8 cellular contexts compared by ENCODE assay signal in the genomic region with DNA sequence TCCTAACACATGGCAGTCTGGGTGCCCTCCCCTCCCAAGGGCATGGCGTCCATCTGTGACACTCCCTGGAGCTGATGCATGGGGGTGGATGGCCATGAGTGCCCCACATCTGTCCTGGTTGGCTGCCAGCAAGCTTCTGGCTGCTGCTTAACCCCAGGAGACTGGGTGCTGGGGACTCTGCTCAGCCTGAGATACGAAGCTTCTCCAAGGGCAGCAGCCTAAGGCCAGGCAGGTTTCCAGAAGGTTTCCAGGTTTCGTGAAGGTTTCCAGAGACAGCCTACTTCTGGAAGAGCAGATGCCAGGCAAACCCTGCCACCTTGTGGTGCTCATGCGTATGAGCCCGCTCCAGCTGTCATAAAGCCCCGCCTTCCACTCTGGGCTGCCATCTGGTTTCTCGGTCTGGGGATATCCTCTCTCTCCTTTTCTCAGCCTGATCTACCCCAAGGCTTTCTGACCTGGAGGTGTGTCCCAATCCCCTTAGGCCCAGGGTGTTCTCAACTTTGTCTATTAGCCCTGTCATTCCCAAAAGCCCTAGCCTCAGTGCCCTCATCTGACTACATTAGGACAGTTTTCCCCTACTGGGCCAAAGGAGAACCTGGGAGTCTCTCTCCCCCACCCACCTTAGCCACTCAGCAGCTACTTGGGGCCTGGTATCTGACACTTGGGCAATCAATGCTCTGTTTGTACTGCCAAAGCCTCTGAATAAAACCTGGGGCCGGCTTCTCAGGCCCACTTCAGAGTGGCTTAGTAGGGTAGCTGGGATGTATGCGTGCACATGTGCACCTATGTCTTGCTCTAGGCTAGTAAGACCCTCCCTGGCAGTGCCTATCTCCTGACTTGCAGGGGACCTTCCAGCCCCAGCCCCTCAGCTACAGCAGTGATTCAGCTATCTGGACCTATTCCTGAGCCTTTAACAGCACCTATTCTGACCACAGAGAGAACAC. TPM values are rescaled to one million over a fixed set of nuclear protein-coding genes. Genes with fewer than 3 reads are reported as not detected.
A peak's percentile ranks its signal among the peaks of the same experiment; 100 is the strongest.
DNase-seq lines count a peak whose midpoint lies in the region; ATAC-seq and TF ChIP-seq lines count a peak whose summit lies in the region.

No MANE protein-coding gene starts in this region.

- no TSS peak for BruUV-seq in OCI-LY7 (replicated peaks; lab: Mats Ljungman, UMichigan)

- H2AFZ ChIP-seq in GM23338 (no peak overlapping the region), OCI-LY7 (ENCODE audit: low read length) (no peak overlapping the region)

- CTCF ChIA-PET in OCI-LY7 (lab: Charles Lee; ENCODE audit: unreplicated experiment), result interaction anchor here (2.2 kb wide), 1 partner anchor 12 kb away, joined by 5 read pairs; a partner anchor contains a TSS

- ATAC-seq in GM23338, result peak; percentile 90
- ATAC-seq in activated naive CD8-positive, alpha-beta T cell treated with anti-CD3 and anti-CD28 coated beads, Interleukin-2, amount 50 U/mL, for 24 hours, result peak; percentile 67
- peak; percentile 85 to 86 for ATAC-seq in left cardiac atrium

- H3K4me2 ChIP-seq in GM23338, result no peak overlapping the region
- no peak overlapping the region for H3K4me2 ChIP-seq in OCI-LY7 (ENCODE audit: low read length)

- H3K79me2 ChIP-seq in GM23338 (replicated peaks; ENCODE audit: insufficient read depth) (no peaks in the 10 kb centered on the region; the same call in 1 of the 2 replicates), OCI-LY7 (ENCODE audit: insufficient read depth, low read depth, low read length) (no peaks in the 10 kb centered on the region)

- H3K9me3 ChIP-seq in OCI-LY7 (ENCODE audit: low read length), result no peaks in the 10 kb centered on the region

- no peaks in the 10 kb centered on the region for H3K27me3 Mint-ChIP-seq in GM23338 (ENCODE audit: insufficient read depth, low read depth, poor library complexity)
- H3K27me3 Mint-ChIP-seq in activated naive CD8-positive, alpha-beta T cell treated with anti-CD3 and anti-CD28 coated beads, Interleukin-2, amount 50 U/mL, for 24 hours, result no peaks in the 10 kb centered on the region

- no peaks in the 10 kb centered on the region for H3K9me2 ChIP-seq in GM23338 (ENCODE audit: insufficient read depth)
- H3K9me2 ChIP-seq in OCI-LY7 (ENCODE audit: insufficient read depth, low read length), result no peaks in the 10 kb centered on the region

- no peaks in the 10 kb centered on the region for H3K27me3 ChIP-seq in GM23338 (ENCODE audit: insufficient read depth)

- H3F3A ChIP-seq in GM23338 (replicated peaks; ENCODE audit: low read depth), result no peaks in the 10 kb centered on the region

- H3K27ac ChIP-seq in GM23338 (ENCODE audit: low read depth) (no peak overlapping the region), OCI-LY7 (ENCODE audit: low read depth, low read length, poor library complexity, severe bottlenecking) (no peak overlapping the region)

- H4K20me1 ChIP-seq in GM23338 (replicated peaks; ENCODE audit: insufficient read depth) (no peaks in the 10 kb centered on the region), OCI-LY7 (ENCODE audit: insufficient read depth, low read length) (no peaks in the 10 kb centered on the region)

- H3K4me1 ChIP-seq in GM23338 (ENCODE audit: insufficient read depth), result peaks cover 7% of the 10 kb centered on the region; the same call in 1 of the 2 replicates
- H3K4me1 ChIP-seq in OCI-LY7 (ENCODE audit: insufficient read depth, low read length, poor library complexity, severe bottlenecking), result peaks cover 5% of the 10 kb centered on the region

- no peak overlapping the region for H3K27ac Mint-ChIP-seq in GM23338
- H3K27ac Mint-ChIP-seq in activated naive CD8-positive, alpha-beta T cell treated with anti-CD3 and anti-CD28 coated beads, Interleukin-2, amount 50 U/mL, for 24 hours, result no peak overlapping the region

- H3K36me3 Mint-ChIP-seq in GM23338 (ENCODE audit: low read depth), result peaks cover 15% of the 10 kb centered on the region
- peaks cover 5% of the 10 kb centered on the region for H3K36me3 Mint-ChIP-seq in activated naive CD8-positive, alpha-beta T cell treated with anti-CD3 and anti-CD28 coated beads, Interleukin-2, amount 50 U/mL, for 24 hours (ENCODE audit: low read depth)

- intact Hi-C loops in OCI-LY7 (cut with micrococcal nuclease; ENCODE audit: unreplicated experiment) (no loop called here), left cardiac atrium (cut with DNase I) (no loop called here)

- H3K36me3 ChIP-seq in GM23338 (ENCODE audit: insufficient read depth), result peaks cover 4% of the 10 kb centered on the region; the same call in 1 of the 2 replicates
- peaks cover 38% of the 10 kb centered on the region for H3K36me3 ChIP-seq in OCI-LY7 (ENCODE audit: insufficient read depth, low read length)

- DNase-seq in GM23338 (ENCODE audit: low spot score) (peak; percentile 94), OCI-LY7 (ENCODE audit: low spot score) (peak; percentile 83), left cardiac atrium (peak; percentile 48), retinal pigment epithelial cell (ENCODE audit: low read depth) (no peak), DMS153 (lab: John Stamatoyannopoulos, UW) (no peak)
- DNase-seq in Jurkat, Clone E6-1 (ENCODE audit: low read depth, low spot score), result peak; percentile 69
- DNase-seq in activated naive CD8-positive, alpha-beta T cell treated with anti-CD3 and anti-CD28 coated beads, Interleukin-2, amount 50 U/mL, for 24 hours, result peak; percentile 37

- H3K4me3 ChIP-seq in GM23338, result no peak overlapping the region
- no peak overlapping the region for H3K4me3 ChIP-seq in Jurkat, Clone E6-1 (ENCODE audit: low read length)
- H3K4me3 ChIP-seq in OCI-LY7 (ENCODE audit: low read depth, low read length, poor library complexity, severe bottlenecking), result no peak overlapping the region
- no peak overlapping the region for H3K4me3 ChIP-seq in retinal pigment epithelial cell (ENCODE audit: low read length)

- POLR2A ChIA-PET in OCI-LY7 (lab: Charles Lee), result interaction anchor here (0.8 to 1.1 kb wide), 2 partner anchors 106 to 331 kb away, joined by 3 read pairs; no protein-coding TSS in a partner anchor

- no peak overlapping the region for H3K4me3 Mint-ChIP-seq in GM23338
- H3K4me3 Mint-ChIP-seq in activated naive CD8-positive, alpha-beta T cell treated with anti-CD3 and anti-CD28 coated beads, Interleukin-2, amount 50 U/mL, for 24 hours, result no peak overlapping the region

- no peaks in the 10 kb centered on the region for H3K9me3 Mint-ChIP-seq in GM23338
- H3K9me3 Mint-ChIP-seq in activated naive CD8-positive, alpha-beta T cell treated with anti-CD3 and anti-CD28 coated beads, Interleukin-2, amount 50 U/mL, for 24 hours, result no peaks in the 10 kb centered on the region

- peaks cover 7% of the 10 kb centered on the region for H3K4me1 Mint-ChIP-seq in GM23338
- H3K4me1 Mint-ChIP-seq in activated naive CD8-positive, alpha-beta T cell treated with anti-CD3 and anti-CD28 coated beads, Interleukin-2, amount 50 U/mL, for 24 hours, result peaks cover under 1% of the 10 kb centered on the region

- TF ChIP-seq CTCF in GM12872 (IDR thresholded peaks at IDR 0.05; ENCODE audit: insufficient read depth, low read depth, low read length) (peak; percentile 86), GM23338 (conservative IDR thresholded peaks at IDR 0.05; ENCODE audit: low read depth in 2 of 2) (peak; percentile 72 to 91), OCI-LY7 (conservative IDR thresholded peaks at IDR 0.05; ENCODE audit: low read length) (peak; percentile 86), retinal pigment epithelial cell (conservative IDR thresholded peaks at IDR 0.05; ENCODE audit: low read depth, low read length) (peak; percentile 94)

TF ChIP-seq in GM23338, 12 proteins besides CTCF, POLR2A, EP300 and RAD21:
- TF ChIP-seq, protein P1, sequence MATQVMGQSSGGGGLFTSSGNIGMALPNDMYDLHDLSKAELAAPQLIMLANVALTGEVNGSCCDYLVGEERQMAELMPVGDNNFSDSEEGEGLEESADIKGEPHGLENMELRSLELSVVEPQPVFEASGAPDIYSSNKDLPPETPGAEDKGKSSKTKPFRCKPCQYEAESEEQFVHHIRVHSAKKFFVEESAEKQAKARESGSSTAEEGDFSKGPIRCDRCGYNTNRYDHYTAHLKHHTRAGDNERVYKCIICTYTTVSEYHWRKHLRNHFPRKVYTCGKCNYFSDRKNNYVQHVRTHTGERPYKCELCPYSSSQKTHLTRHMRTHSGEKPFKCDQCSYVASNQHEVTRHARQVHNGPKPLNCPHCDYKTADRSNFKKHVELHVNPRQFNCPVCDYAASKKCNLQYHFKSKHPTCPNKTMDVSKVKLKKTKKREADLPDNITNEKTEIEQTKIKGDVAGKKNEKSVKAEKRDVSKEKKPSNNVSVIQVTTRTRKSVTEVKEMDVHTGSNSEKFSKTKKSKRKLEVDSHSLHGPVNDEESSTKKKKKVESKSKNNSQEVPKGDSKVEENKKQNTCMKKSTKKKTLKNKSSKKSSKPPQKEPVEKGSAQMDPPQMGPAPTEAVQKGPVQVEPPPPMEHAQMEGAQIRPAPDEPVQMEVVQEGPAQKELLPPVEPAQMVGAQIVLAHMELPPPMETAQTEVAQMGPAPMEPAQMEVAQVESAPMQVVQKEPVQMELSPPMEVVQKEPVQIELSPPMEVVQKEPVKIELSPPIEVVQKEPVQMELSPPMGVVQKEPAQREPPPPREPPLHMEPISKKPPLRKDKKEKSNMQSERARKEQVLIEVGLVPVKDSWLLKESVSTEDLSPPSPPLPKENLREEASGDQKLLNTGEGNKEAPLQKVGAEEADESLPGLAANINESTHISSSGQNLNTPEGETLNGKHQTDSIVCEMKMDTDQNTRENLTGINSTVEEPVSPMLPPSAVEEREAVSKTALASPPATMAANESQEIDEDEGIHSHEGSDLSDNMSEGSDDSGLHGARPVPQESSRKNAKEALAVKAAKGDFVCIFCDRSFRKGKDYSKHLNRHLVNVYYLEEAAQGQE (IDR thresholded peaks at IDR 0.05; ENCODE audit: unreplicated experiment), result no peak
- no peak for TF ChIP-seq POLR2AphosphoS5 (IDR thresholded peaks at IDR 0.05; ENCODE audit: low read depth)
- 0 out of 2 replicates have a peak, but pooled peaks have one; percentile 7 for TF ChIP-seq CREB1 (CRISPR knock-in tag; IDR thresholded peaks at IDR 0.05; ENCODE audit: low read depth)

RNA-seq across cellular contexts. Expression of a gene that starts 12.0 kb away (rescaled TPM):
- 20.9 and 26.1 TPM in 2 replicates for total RNA-seq in GM23338 (2014; rRNA removed; shearing (Covaris generic))
- 35.9 and 39.1 TPM in 2 replicates for polyA plus RNA-seq in GM23338 (2016; fragmentation: Nextera tagmentation; extraction: Ambion mirVana)
- polyA plus RNA-seq in Jurkat, Clone E6-1 (2012; ENCODE audit: insufficient read depth, insufficient read length), result 62.1 TPM
- total RNA-seq in OCI-LY7 (2014; rRNA removed; shearing (Covaris generic)), result 30.4 and 32.4 TPM in 2 replicates
- total RNA-seq in OCI-LY7 (2022) (32.3 and 37.2 TPM in 2 replicates), left cardiac atrium (10 to 100 TPM; 36.4 to 42.4 TPM)

RNA-seq across cellular contexts. Expression of a gene that starts 12.4 kb away (rescaled TPM):
- 35.8 and 36.3 TPM in 2 replicates for total RNA-seq in GM23338 (2014; rRNA removed; shearing (Covaris generic))
- 49.6 and 57.9 TPM in 2 replicates for polyA plus RNA-seq in GM23338 (2016; fragmentation: Nextera tagmentation; extraction: Ambion mirVana)
- polyA plus RNA-seq in Jurkat, Clone E6-1 (2012; ENCODE audit: insufficient read depth, insufficient read length), result 108 TPM
- 49.8 and 61.6 TPM in 2 replicates for total RNA-seq in OCI-LY7 (2014; rRNA removed; shearing (Covaris generic))
- total RNA-seq in OCI-LY7 (2022), result 82.6 and 84.0 TPM in 2 replicates
- total RNA-seq in left cardiac atrium, result 10 to 100 TPM; 40.7 to 51.5 TPM

Comparison
In these comparisons a context has a peak if more than half of its experiments do, and no peak if none do; other contexts are left out.
1. DNase-seq: peak in GM23338 (single experiment), Jurkat, Clone E6-1 (single experiment), OCI-LY7 (single experiment), activated naive CD8-positive, alpha-beta T cell treated with anti-CD3 and anti-CD28 coated beads, Interleukin-2, amount 50 U/mL, for 24 hours (single experiment) and left cardiac atrium (single experiment); none in retinal pigment epithelial cell (single experiment) and DMS153 (single experiment).
2. Peak in every context shown above with its lines, with median percentiles within 50 percentile points of each other: CTCF ChIP-seq and ATAC-seq.